Comparison of ENCODE assay signal across 12 cellular contexts in genomic region chr7:39271386-39271785, GRCh38.
DNase-seq lines count a peak whose midpoint lies in the region; ATAC-seq and TF ChIP-seq lines count a peak whose summit lies in the region.
"Had no signal": no experiment of that assay in that cellular context is flagged by ENCODE, and none has a peak within 500 bp of the region (broad histone marks: within the 10 kb centered on the region; RNA-seq: fewer than 3 reads in every experiment).

No MANE protein-coding gene starts in this region.

- DNase-seq in Right ventricle myocardium superior (peak; percentile 66), cardiac septum (ENCODE audit: low spot score) (no peak), WERI-Rb-1 (peak; percentile 74), kidney glomerular epithelial cell (lab: John Stamatoyannopoulos, UW) (peak; percentile 20), aorta (peak; percentile 78 to 89), CD14-positive monocyte (ENCODE audit: low spot score) (no peak)
- DNase-seq: spleen had no signal

- intact Hi-C loops in Right ventricle myocardium superior (cut with DNase I) (no loop called here), cardiac septum (cut with DNase I) (no loop called here), aorta (cut with DNase I) (no loop called here), CD14-positive monocyte (cut with micrococcal nuclease) (no loop called here)

- 4% methylated on average over 8 of the region's 8 CpGs for WGBS in aorta, 2 donors

- H3K27me3 ChIP-seq in WERI-Rb-1 (ENCODE audit: insufficient read depth, low read depth, severe bottlenecking) (no peaks in the 10 kb centered on the region), aorta (ENCODE audit: control insufficient read depth in 1 of 2, insufficient read depth in 2 of 2, low read length in 1 of 2) (no peaks in the 10 kb centered on the region)
- H3K27me3 ChIP-seq: gastrocnemius medialis, uterus had no signal

- peaks cover 0 to 2% (median 0%) of the 10 kb centered on the region in 7 donors for H3K9me3 Mint-ChIP-seq in CD14-positive monocyte

- TF ChIP-seq CTCF in WERI-Rb-1 (IDR thresholded peaks at IDR 0.05; ENCODE audit: low read depth, low read length) (no peak), CD14-positive monocyte (IDR thresholded peaks at IDR 0.05) (no peak)

- peaks cover 4% of the 10 kb centered on the region for H3K9me3 ChIP-seq in WERI-Rb-1 (ENCODE audit: severe bottlenecking)
- H3K9me3 ChIP-seq in aorta (ENCODE audit: control insufficient read depth, low read length) = no peaks in the 10 kb centered on the region
- H3K9me3 ChIP-seq: gastrocnemius medialis, spleen, uterus had no signal

- H3K4me1 Mint-ChIP-seq in CD14-positive monocyte = no peaks in the 10 kb centered on the region

- H3K4me3 ChIP-seq in WERI-Rb-1 (ENCODE audit: low read depth, low read length) = no peak overlapping the region
- H3K4me3 ChIP-seq in aorta (ENCODE audit: low read length in 2 of 2) = no peak overlapping the region
- H3K4me3 ChIP-seq: gastrocnemius medialis, spleen, uterus had no signal

- H3K27ac ChIP-seq in WERI-Rb-1 (no peak overlapping the region), aorta (ENCODE audit: low read depth in 1 of 2, low read length in 2 of 2) (no peak overlapping the region)
- H3K27ac ChIP-seq: gastrocnemius medialis, spleen, uterus had no signal

- no peaks in the 10 kb centered on the region for H3K36me3 Mint-ChIP-seq in CD14-positive monocyte

- H3K27me3 Mint-ChIP-seq in CD14-positive monocyte (ENCODE audit: low read depth in 3 of 3) = peaks cover 0 to 2% (median 0%) of the 10 kb centered on the region in 3 donors

- peaks cover 0 to 5% of the 10 kb centered on the region in 2 donors for H3K4me1 ChIP-seq in aorta (ENCODE audit: control insufficient read depth in 1 of 2, insufficient read depth in 2 of 2, low read length in 2 of 2)
- H3K4me1 ChIP-seq: gastrocnemius medialis, spleen, uterus had no signal

- no peak overlapping the region for H3K4me3 Mint-ChIP-seq in CD14-positive monocyte

- H3K27ac Mint-ChIP-seq in CD14-positive monocyte = no peak overlapping the region

- peak; percentile 59 for ATAC-seq in Right ventricle myocardium superior (ENCODE audit: poor library complexity)
- ATAC-seq in aorta (ENCODE audit: low FRiP score) = peak; percentile 65
- no peak for ATAC-seq in HG02588 (IDR thresholded peaks at IDR 0.05; ENCODE audit: unreplicated experiment)
- ATAC-seq in HG03442 (IDR thresholded peaks at IDR 0.05; ENCODE audit: unreplicated experiment) = no peak
- ATAC-seq: gastrocnemius medialis, Panc1 had no signal

- H3K36me3 ChIP-seq in WERI-Rb-1 (no peaks in the 10 kb centered on the region), aorta (ENCODE audit: control insufficient read depth in 1 of 2, insufficient read depth in 2 of 2, low read length in 1 of 2) (no peaks in the 10 kb centered on the region)
- H3K36me3 ChIP-seq: gastrocnemius medialis, spleen, uterus had no signal

Comparison
In these comparisons a context has a peak if more than half of its experiments do, and no peak if none do; other contexts are left out.
1. DNase-seq: peak in Right ventricle myocardium superior (single experiment), WERI-Rb-1 (single experiment), kidney glomerular epithelial cell (single experiment) and aorta (2 of 2); none in cardiac septum (single experiment) and CD14-positive monocyte (single experiment).
2. ATAC-seq: peak in Right ventricle myocardium superior (single experiment) and aorta (single experiment); none in HG02588 (single experiment) and HG03442 (single experiment).